13 cellular contexts compared by ENCODE assay signal in genomic region chr12:28550757-28551381, GRCh38.
DNase-seq lines count a peak whose midpoint lies in the region; ATAC-seq and TF ChIP-seq lines count a peak whose summit lies in the region.
"Had no signal": no experiment of that assay in that cellular context is flagged by ENCODE, and none has a peak within 500 bp of the region (broad histone marks: within the 10 kb centered on the region; RNA-seq: fewer than 3 reads in every experiment).

No MANE protein-coding gene starts in this region.

- no peaks in the 10 kb centered on the region for H3K79me2 ChIP-seq in Karpas-422 (ENCODE audit: low read length)

- H3K36me3 ChIP-seq in HUES6 (ENCODE audit: control insufficient read depth, insufficient read depth, low read length), result no peaks in the 10 kb centered on the region
- no peaks in the 10 kb centered on the region for H3K36me3 ChIP-seq in mesodermal cell (ENCODE audit: control insufficient read depth, insufficient read depth, low read length)
- H3K36me3 ChIP-seq in Karpas-422 (ENCODE audit: insufficient read depth, low read length), result no peaks in the 10 kb centered on the region
- H3K36me3 ChIP-seq: pancreas had no signal

- DNase-seq in AG09309 (ENCODE audit: low read depth) (peak; percentile 45), dedifferentiated amniotic fluid mesenchymal stem cell (ENCODE audit: extremely low spot score) (peak; percentile 75), Karpas-422 (no peak), SHP77 treated with DMSO at 0.1 percent for 48 hours (lab: John Stamatoyannopoulos, UW) (no peak)
- DNase-seq in stimulated activated CD4-positive, alpha-beta T cell treated with anti-CD3 and anti-CD28 coated beads, Interleukin-4, amount 100 ng/mL, for 4 hours, result no peak
- DNase-seq: activated T-cell treated with anti-CD3 and anti-CD28 coated beads, Interleukin-2, amount 50 U/mL, for 48 hours; NCI-H1105; pancreas had no signal

- no peak overlapping the region for H3K4me2 ChIP-seq in Karpas-422 (ENCODE audit: low read depth, low read length, poor library complexity, severe bottlenecking)

- no peak for TF ChIP-seq CTCF in AG09309 (IDR thresholded peaks at IDR 0.05; ENCODE audit: control insufficient read depth, insufficient read depth, low read depth, low read length, missing control alignments)

- H3K27me3 ChIP-seq in HUES6 (ENCODE audit: control insufficient read depth, insufficient read depth, low read length) (no peaks in the 10 kb centered on the region), Karpas-422 (ENCODE audit: low read length) (no peaks in the 10 kb centered on the region)
- H3K27me3 ChIP-seq: pancreas had no signal

- no peak overlapping the region for H3K4me3 ChIP-seq in AG09309 (ENCODE audit: control insufficient read depth, low read depth, low read length)
- H3K4me3 ChIP-seq in HUES6 (ENCODE audit: low read depth, low read length), result no peak overlapping the region
- no peak overlapping the region for H3K4me3 ChIP-seq in mesodermal cell (ENCODE audit: extremely low read depth, insufficient read depth, low read length, poor library complexity, severe bottlenecking)
- no peak overlapping the region for H3K4me3 ChIP-seq in Karpas-422 (ENCODE audit: low read length)
- H3K4me3 ChIP-seq: coronary artery, GM12878, pancreas had no signal

- H3K27ac ChIP-seq in HUES6 (ENCODE audit: low read depth, low read length) (peak overlapping the region; percentile 44; the same call in 1 of the 2 replicates), mesodermal cell (ENCODE audit: low read depth, low read length, severe bottlenecking) (peak overlapping the region; percentile 83), Karpas-422 (ENCODE audit: low read length) (no peak overlapping the region)
- H3K27ac ChIP-seq: coronary artery, pancreas had no signal

- no peak overlapping the region for H2AFZ ChIP-seq in Karpas-422 (ENCODE audit: low read length)

- H3K9me2 ChIP-seq in Karpas-422 (replicated peaks; ENCODE audit: insufficient read depth, low read length), result no peaks in the 10 kb centered on the region

- H3K4me1 ChIP-seq in HUES6 (ENCODE audit: control insufficient read depth, insufficient read depth, low read length) (peaks cover 15% of the 10 kb centered on the region), mesodermal cell (ENCODE audit: control insufficient read depth, insufficient read depth, low read length, poor library complexity, severe bottlenecking) (peaks cover 8% of the 10 kb centered on the region), Karpas-422 (ENCODE audit: low read length) (peaks cover 14% of the 10 kb centered on the region)
- H3K4me1 ChIP-seq: pancreas had no signal

- H3K9ac ChIP-seq in HUES6 (ENCODE audit: low read length), result no peak overlapping the region
- no peak overlapping the region for H3K9ac ChIP-seq in Karpas-422 (ENCODE audit: low read length)

- H3K9me3 ChIP-seq in HUES6 (ENCODE audit: control insufficient read depth, insufficient read depth, low read depth, low read length) (no peaks in the 10 kb centered on the region), mesodermal cell (ENCODE audit: control insufficient read depth, low read length) (no peaks in the 10 kb centered on the region), Karpas-422 (ENCODE audit: low read length) (no peaks in the 10 kb centered on the region)
- H3K9me3 ChIP-seq: pancreas had no signal

- H4K20me1 ChIP-seq in Karpas-422 (ENCODE audit: insufficient read depth, low read depth, low read length), result no peaks in the 10 kb centered on the region

- ATAC-seq in GM21619 (IDR thresholded peaks at IDR 0.05; ENCODE audit: unreplicated experiment), result no peak
- ATAC-seq: GM12878, pancreas had no signal

- 60% methylated on average over 1 of the region's 4 CpGs; no CpG with 5 or more reads in 1 of the 2 experiments for WGBS in mesodermal cell (ENCODE audit: insufficient coverage in 2 of 2), 2 experiments

Comparison
In these comparisons a context has a peak if more than half of its experiments do, and no peak if none do; other contexts are left out.
1. DNase-seq: peak in AG09309 (single experiment) and dedifferentiated amniotic fluid mesenchymal stem cell (single experiment); none in Karpas-422 (single experiment), SHP77 treated with DMSO at 0.1 percent for 48 hours (single experiment) and stimulated activated CD4-positive, alpha-beta T cell treated with anti-CD3 and anti-CD28 coated beads, Interleukin-4, amount 100 ng/mL, for 4 hours (0 of 2).